9 cellular contexts compared by ENCODE assay signal in genomic region chr12:80598004-80598606, GRCh38.
DNase-seq lines count a peak whose midpoint lies in the region; ATAC-seq, FAIRE-seq and TF ChIP-seq lines count a peak whose summit lies in the region.
"Had no signal": no experiment of that assay in that cellular context is flagged by ENCODE, and none has a peak within 500 bp of the region (broad histone marks: within the 10 kb centered on the region; RNA-seq: fewer than 3 reads in every experiment).

No MANE protein-coding gene starts in this region.

- DNase-seq in NCI-H226 (peak; percentile 54), pulmonary artery endothelial cell (ENCODE audit: low read depth, low spot score) (peak; percentile 2), SKM-1 treated with dmso at 0.1 percent for 144 hours (lab: John Stamatoyannopoulos, UW; ENCODE audit: unreplicated experiment) (no peak), GM19240 (ENCODE audit: insufficient read length, low spot score) (no peak), NCI-H1092 treated with DMSO at 0.1 percent for 48 hours (lab: John Stamatoyannopoulos, UW) (no peak)
- DNase-seq: occipital lobe had no signal

- FAIRE-seq in endometrium (lab: Jason Lieb, UNC): peak; percentile 43

- peak; percentile 20; the same call in 1 of the 3 replicates for TF ChIP-seq CTCF in GM12872 (IDR thresholded peaks at IDR 0.05; ENCODE audit: insufficient read depth, low read depth, low read length)

- no peak for ATAC-seq in GM18870 (IDR thresholded peaks at IDR 0.05; ENCODE audit: unreplicated experiment)

Comparison
In these comparisons a context has a peak if more than half of its experiments do, and no peak if none do; other contexts are left out.
1. DNase-seq: peak in NCI-H226 (single experiment) and pulmonary artery endothelial cell (single experiment); none in SKM-1 treated with dmso at 0.1 percent for 144 hours (single experiment), GM19240 (single experiment) and NCI-H1092 treated with DMSO at 0.1 percent for 48 hours (single experiment).